ENCODE assay signal across 8 cellular contexts in genomic region chr9:26656003-26656940, GRCh38.
DNase-seq lines count a peak whose midpoint lies in the region; ATAC-seq and TF ChIP-seq lines count a peak whose summit lies in the region.

No MANE protein-coding gene starts in this region.

- no peaks in the 10 kb centered on the region for H3K9me3 ChIP-seq in aorta (ENCODE audit: control insufficient read depth, low read length)

- no peaks in the 10 kb centered on the region for H3K4me1 ChIP-seq in aorta (ENCODE audit: control insufficient read depth in 1 of 2, insufficient read depth in 2 of 2, low read length in 2 of 2)

- 0 out of 2 replicates have a peak overlapping the region, but pooled peaks have one; percentile 7 for H3K4me3 ChIP-seq in WI38 (ENCODE audit: low read depth, low read length)
- peak overlapping the region in 1 of 2 donors; percentile 19 for H3K4me3 ChIP-seq in aorta (ENCODE audit: low read length in 2 of 2)

- H3K36me3 ChIP-seq in aorta (ENCODE audit: control insufficient read depth in 1 of 2, insufficient read depth in 2 of 2, low read length in 1 of 2) = no peaks in the 10 kb centered on the region

- no peaks in the 10 kb centered on the region for H3K27me3 ChIP-seq in aorta (ENCODE audit: control insufficient read depth in 1 of 2, insufficient read depth in 2 of 2, low read length in 1 of 2)

- no peak overlapping the region for H3K27ac ChIP-seq in aorta (ENCODE audit: low read depth in 1 of 2, low read length in 2 of 2)

- intact Hi-C loops in aorta (cut with DNase I) = loop anchor here in 1 of 2 donors (10.0 kb wide), 1 partner anchor 49 kb away; no protein-coding TSS in a partner anchor

- DNase-seq in ELF-1 (ENCODE audit: low read depth, low spot score) = peak; percentile 72
- DNase-seq in HuH-7.5 (ENCODE audit: low spot score) = peak; percentile 8
- peak; percentile 67 for DNase-seq in left kidney (ENCODE audit: low read depth, low spot score)
- DNase-seq in aorta = no peak

- TF ChIP-seq CTCF in WI38 (IDR thresholded peaks at IDR 0.05; ENCODE audit: low read depth, low read length) = 0 out of 2 replicates have a peak, but pooled peaks have one; percentile 27

- 36 to 42% methylated on average over 14 of the region's 14 CpGs for WGBS in aorta, 2 donors

- ATAC-seq in aorta (ENCODE audit: low FRiP score) (no peak), HG02870 (IDR thresholded peaks at IDR 0.05; ENCODE audit: unreplicated experiment) (no peak), GM21529 (IDR thresholded peaks at IDR 0.05; ENCODE audit: unreplicated experiment) (no peak), HG03571 (IDR thresholded peaks at IDR 0.05; ENCODE audit: unreplicated experiment) (no peak)

Comparison
In these comparisons a context has a peak if more than half of its experiments do, and no peak if none do; other contexts are left out.
1. DNase-seq: peak in ELF-1 (single experiment), HuH-7.5 (single experiment) and left kidney (single experiment); none in aorta (0 of 2).